Comparison of ENCODE assay signal across 1 cellular context in genomic region chr9:117487555-117488175, GRCh38.
A peak's percentile ranks its signal among the peaks of the same experiment; 100 is the strongest.
TF ChIP-seq lines count a peak whose summit lies in the region.

No MANE protein-coding gene starts in this region.

TF ChIP-seq in HepG2, 621 proteins besides CTCF, POLR2A, EP300 and RAD21 (continued from another document and continues in another):
- TF ChIP-seq PRDM10 (CRISPR knock-in tag; IDR thresholded peaks at IDR 0.05; ENCODE audit: low read depth) (0 out of 2 replicates have a peak, but pooled peaks have one; percentile 27), BORCS8-MEF2B (CRISPR knock-in tag; IDR thresholded peaks at IDR 0.05) (peak; percentile 72; the same call in 1 of the 2 replicates), SP2 (CRISPR knock-in tag; IDR thresholded peaks at IDR 0.05) (no peak), NR1H2 (CRISPR knock-in tag; IDR thresholded peaks at IDR 0.05; ENCODE audit: borderline replicate concordance, low read depth) (no peak), ZBTB40 (IDR thresholded peaks at IDR 0.05) (no peak), ZBTB40 (CRISPR knock-in tag; IDR thresholded peaks at IDR 0.05) (peak; percentile 22; the same call in 1 of the 2 replicates), DMAP1 (CRISPR knock-in tag; IDR thresholded peaks at IDR 0.05) (no peak), E2F1 (CRISPR knock-in tag; IDR thresholded peaks at IDR 0.05) (no peak), PREB (CRISPR knock-in tag; IDR thresholded peaks at IDR 0.05) (no peak), ZNF10 (CRISPR knock-in tag; IDR thresholded peaks at IDR 0.05; ENCODE audit: borderline replicate concordance, low read depth) (no peak), POLR2G (IDR thresholded peaks at IDR 0.05; ENCODE audit: low read depth, low read length) (no peak), TEAD3 (CRISPR knock-in tag; optimal IDR thresholded peaks at IDR 0.05; ENCODE audit: borderline replicate concordance) (peak; percentile 86), ZBTB21 (CRISPR knock-in tag; IDR thresholded peaks at IDR 0.05) (no peak), THYN1 (CRISPR knock-in tag; IDR thresholded peaks at IDR 0.05; ENCODE audit: borderline replicate concordance, low read depth) (no peak), SP140L (CRISPR knock-in tag; IDR thresholded peaks at IDR 0.05; ENCODE audit: borderline replicate concordance) (no peak), RAD51 (IDR thresholded peaks at IDR 0.05; ENCODE audit: borderline replicate concordance) (no peak), SNAPC2 (CRISPR knock-in tag; IDR thresholded peaks at IDR 0.05) (no peak), ZFP37 (CRISPR knock-in tag; IDR thresholded peaks at IDR 0.05; ENCODE audit: borderline replicate concordance) (0 out of 2 replicates have a peak, but pooled peaks have one; percentile 19), TCF7 (IDR thresholded peaks at IDR 0.05; ENCODE audit: low read depth) (peak; percentile 5; the same call in 1 of the 2 replicates), ZNF562 (CRISPR knock-in tag; IDR thresholded peaks at IDR 0.05; ENCODE audit: borderline replicate concordance) (no peak), ZNF614 (CRISPR knock-in tag; IDR thresholded peaks at IDR 0.05; ENCODE audit: borderline replicate concordance) (0 out of 2 replicates have a peak, but pooled peaks have one; percentile 32), CEBPB (IDR thresholded peaks at IDR 0.05; ENCODE audit: borderline replicate concordance, low read depth, low read length) (no peak; the same call in 1 of the 2 replicates), ZNF878 (CRISPR knock-in tag; IDR thresholded peaks at IDR 0.05) (no peak), LBX2 (CRISPR knock-in tag; IDR thresholded peaks at IDR 0.05; ENCODE audit: borderline replicate concordance) (no peak), ZNF770 (CRISPR knock-in tag; IDR thresholded peaks at IDR 0.05) (no peak), ARID5B (CRISPR knock-in tag; IDR thresholded peaks at IDR 0.05) (peak; percentile 64; the same call in 1 of the 2 replicates), ZNF30 (CRISPR knock-in tag; IDR thresholded peaks at IDR 0.05) (no peak), ETV5 (CRISPR knock-in tag; IDR thresholded peaks at IDR 0.05; ENCODE audit: borderline replicate concordance) (peak; percentile 55)
